15 cellular contexts compared by ENCODE assay signal in genomic region chr5:478982-479535, GRCh38. TPM values are rescaled to one million over a fixed set of nuclear protein-coding genes. Genes with fewer than 3 reads are reported as not detected.
A peak's percentile ranks its signal among the peaks of the same experiment; 100 is the strongest.
DNase-seq lines count a peak whose midpoint lies in the region; TF ChIP-seq lines count a peak whose summit lies in the region.
"Had no signal": no experiment of that assay in that cellular context is flagged by ENCODE, and none has a peak within 500 bp of the region (broad histone marks: within the 10 kb centered on the region; RNA-seq: fewer than 3 reads in every experiment).

No MANE protein-coding gene starts in this region.

- H3K9me3 ChIP-seq in BLaER1 = no peaks in the 10 kb centered on the region
- H3K9me3 ChIP-seq in neuronal stem cell (replicated peaks in 1 of 2; ENCODE audit: control insufficient read depth in 2 of 2, insufficient read depth in 1 of 2, low read depth in 1 of 2, low read length in 2 of 2) = no peaks in the 10 kb centered on the region

- no CpG with 5 or more reads among the region's 18 CpGs for WGBS in neuronal stem cell (ENCODE audit: extremely low coverage in 2 of 2, insufficient read length in 2 of 2, insufficient replicate concordance in 1 of 2), 2 donors

- H2BK12ac ChIP-seq in neuronal stem cell (ENCODE audit: low read length) = no peak overlapping the region

- H3K36me3 Mint-ChIP-seq in endothelial cell (ENCODE audit: low read depth, unreplicated experiment) = no peaks in the 10 kb centered on the region
- H3K36me3 Mint-ChIP-seq: IgD-negative memory B cell had no signal

- no peak for TF ChIP-seq CTCF in endothelial cell (IDR thresholded peaks at IDR 0.05; ENCODE audit: unreplicated experiment)

- no peak overlapping the region for H4K8ac ChIP-seq in neuronal stem cell (ENCODE audit: low read depth, low read length)

- H3K23ac ChIP-seq in neuronal stem cell (ENCODE audit: low read depth, low read length, poor library complexity) = no peak overlapping the region

- H3K4ac ChIP-seq in neuronal stem cell (ENCODE audit: low read length) = no peak overlapping the region

- H3K4me1 Mint-ChIP-seq in endothelial cell (ENCODE audit: unreplicated experiment) = no peaks in the 10 kb centered on the region
- H3K4me1 Mint-ChIP-seq: IgD-negative memory B cell had no signal

- H3K4me2 ChIP-seq in BLaER1 (peak overlapping the region; percentile 91), neuronal stem cell (ENCODE audit: insufficient read depth, low read length, poor library complexity, severe bottlenecking) (no peak overlapping the region)
- H3K4me2 ChIP-seq: GM23338 had no signal

- H2AK5ac ChIP-seq in neuronal stem cell (ENCODE audit: low read depth, low read length) = no peak overlapping the region

- no peak overlapping the region for H2AFZ ChIP-seq in neuronal stem cell (ENCODE audit: low read length)
- H2AFZ ChIP-seq: GM23338 had no signal

- H4K20me1 ChIP-seq in BLaER1 = peaks cover 60% of the 10 kb centered on the region

- no peak overlapping the region for H3K27ac Mint-ChIP-seq in endothelial cell (ENCODE audit: unreplicated experiment)
- H3K27ac Mint-ChIP-seq: CD4-positive, alpha-beta T cell; GM23338; IgD-negative memory B cell had no signal

- H2BK120ac ChIP-seq in neuronal stem cell (ENCODE audit: low read depth, low read length) = no peak overlapping the region

- no peak overlapping the region for H2BK15ac ChIP-seq in neuronal stem cell (ENCODE audit: low read length)

- no peak overlapping the region for H3K4me3 Mint-ChIP-seq in endothelial cell (ENCODE audit: unreplicated experiment)
- H3K4me3 Mint-ChIP-seq: CD4-positive, alpha-beta T cell; GM23338; IgD-negative memory B cell had no signal

- H3K4me1 ChIP-seq in BLaER1 (peaks cover 91% of the 10 kb centered on the region), neuronal stem cell (ENCODE audit: control insufficient read depth in 2 of 2, insufficient read depth in 1 of 2, low read depth in 1 of 2, low read length in 2 of 2) (peaks cover 4 to 5% of the 10 kb centered on the region in 2 donors)

- no peaks in the 10 kb centered on the region for H3K9me3 Mint-ChIP-seq in endothelial cell (ENCODE audit: unreplicated experiment)
- H3K9me3 Mint-ChIP-seq: CD4-positive, alpha-beta T cell; GM23338; IgD-negative memory B cell had no signal

- H3K27ac ChIP-seq in BLaER1 (peak overlapping the region; percentile 63), neuronal stem cell (replicated peaks; ENCODE audit: low read length) (no peak overlapping the region)

- no peak overlapping the region for H2BK5ac ChIP-seq in neuronal stem cell (ENCODE audit: low read length)

- peaks cover 5% of the 10 kb centered on the region for H3K79me1 ChIP-seq in neuronal stem cell (ENCODE audit: low read depth, low read length)

- H3K27me3 Mint-ChIP-seq in endothelial cell (ENCODE audit: unreplicated experiment) = peaks cover 12% of the 10 kb centered on the region

- H3K9ac ChIP-seq in BLaER1 = peak overlapping the region; percentile 43; the same call in 1 of the 2 replicates
- peak overlapping the region; percentile 77 for H3K9ac ChIP-seq in neuronal stem cell (ENCODE audit: low read depth, low read length, poor library complexity)

- DNase-seq in COLO668 (lab: John Stamatoyannopoulos, UW; ENCODE audit: unreplicated experiment) (peak; percentile 28), NCI-H146 treated with DMSO at 0.1 percent for 48 hours (lab: John Stamatoyannopoulos, UW; ENCODE audit: unreplicated experiment) (peak; percentile 22), neuronal stem cell (ENCODE audit: low spot score) (no peak), GM19238 (ENCODE audit: insufficient read length, low spot score) (no peak), endothelial cell (ENCODE audit: low spot score) (no peak), NCI-H1417 treated with DMSO at 0.1 percent for 48 hours (lab: John Stamatoyannopoulos, UW) (no peak)
- DNase-seq: AML-193; C1 segment of cervical spinal cord; CD4-positive, alpha-beta T cell; DMS79; EL; H7 had no signal

- no peak overlapping the region for H4K91ac ChIP-seq in neuronal stem cell (ENCODE audit: low read depth, low read length, poor library complexity)

- H3K27me3 ChIP-seq in BLaER1 = peaks cover 45% of the 10 kb centered on the region
- H3K27me3 ChIP-seq in neuronal stem cell (ENCODE audit: control insufficient read depth in 3 of 3, insufficient read depth in 3 of 3, low read depth in 1 of 3, low read length in 3 of 3) = peaks cover 0 to 27% (median 8%) of the 10 kb centered on the region in 3 experiments

- no peak overlapping the region for H3K14ac ChIP-seq in neuronal stem cell (ENCODE audit: low read length)

- H3K4me3 ChIP-seq in BLaER1 (peak overlapping the region; percentile 25; the same call in 1 of the 2 replicates), neuronal stem cell (ENCODE audit: low read length in 2 of 2) (no peak overlapping the region)
- H3K4me3 ChIP-seq: GM23338 had no signal

- H3K36me3 ChIP-seq in BLaER1 (no peaks in the 10 kb centered on the region), neuronal stem cell (replicated peaks in 1 of 2; ENCODE audit: control insufficient read depth in 2 of 2, insufficient read depth in 2 of 2, low read length in 2 of 2) (no peaks in the 10 kb centered on the region)

- H3K18ac ChIP-seq in neuronal stem cell (ENCODE audit: low read length) = no peak overlapping the region

RNA-seq across cellular contexts. Expression of gene EXOC3, which starts 36.1 kb away (rescaled TPM):
- polyA plus RNA-seq in neuronal stem cell (2013, experiment 1 of 2) = 18.9 TPM
- 18.7 TPM for polyA plus RNA-seq in neuronal stem cell (2013, experiment 2 of 2)
- 43.9 TPM for total RNA-seq in endothelial cell (ENCODE audit: unreplicated experiment)

RNA-seq across cellular contexts. Expression of gene SLC9A3, which starts 45.2 kb away (rescaled TPM):
- polyA plus RNA-seq in neuronal stem cell (2013, experiment 1 of 2) = 3.3 TPM
- 3.2 TPM for polyA plus RNA-seq in neuronal stem cell (2013, experiment 2 of 2)
- 1.1 TPM for total RNA-seq in endothelial cell (ENCODE audit: unreplicated experiment)

Comparison
In these comparisons a context has a peak if more than half of its experiments do, and no peak if none do; other contexts are left out.
1. DNase-seq: peak in COLO668 (single experiment) and NCI-H146 treated with DMSO at 0.1 percent for 48 hours (single experiment); none in neuronal stem cell (single experiment), GM19238 (single experiment), endothelial cell (single experiment) and NCI-H1417 treated with DMSO at 0.1 percent for 48 hours (single experiment).